ENCODE assay signal across 10 cellular contexts in genomic region chr9:5455181-5455580, GRCh38. TPM values are rescaled to one million over a fixed set of nuclear protein-coding genes. Genes with fewer than 3 reads are reported as not detected.
A peak's percentile ranks its signal among the peaks of the same experiment; 100 is the strongest.
DNase-seq lines count a peak whose midpoint lies in the region; ATAC-seq lines count a peak whose summit lies in the region.
"Had no signal": no experiment of that assay in that cellular context is flagged by ENCODE, and none has a peak within 500 bp of the region (broad histone marks: within the 10 kb centered on the region; RNA-seq: fewer than 3 reads in every experiment).

No MANE protein-coding gene starts in this region.

- no peak overlapping the region for H4K8ac ChIP-seq in mesenchymal stem cell (ENCODE audit: low read length)

- no peaks in the 10 kb centered on the region for H3K9me3 ChIP-seq in mesenchymal stem cell (ENCODE audit: control insufficient read depth, low read length)

- H3K9me3 Mint-ChIP-seq in activated naive CD8-positive, alpha-beta T cell treated with anti-CD3 and anti-CD28 coated beads, Interleukin-2, amount 10 ng/mL, durations not matched to agents 7 days and 5 days, result no peaks in the 10 kb centered on the region
- H3K9me3 Mint-ChIP-seq: brain had no signal

- peak overlapping the region; percentile 17 for H3K4me3 Mint-ChIP-seq in activated naive CD8-positive, alpha-beta T cell treated with anti-CD3 and anti-CD28 coated beads, Interleukin-2, amount 10 ng/mL, durations not matched to agents 7 days and 5 days
- H3K4me3 Mint-ChIP-seq: brain had no signal

- H2BK12ac ChIP-seq in mesenchymal stem cell (ENCODE audit: low read length in 2 of 2), result no peak overlapping the region

- no peak overlapping the region for H3K18ac ChIP-seq in mesenchymal stem cell (ENCODE audit: low read depth in 1 of 2, low read length in 2 of 2)

- 0% methylated on average over 1 of the region's 2 CpGs for WGBS in mesenchymal stem cell

- no peak overlapping the region for H2AK5ac ChIP-seq in mesenchymal stem cell (ENCODE audit: low read length, severe bottlenecking)

- no peak overlapping the region for H3K4ac ChIP-seq in mesenchymal stem cell (ENCODE audit: low read depth in 1 of 2, low read length in 2 of 2)

- peaks cover 2% of the 10 kb centered on the region for H3K79me1 ChIP-seq in mesenchymal stem cell (replicated peaks; ENCODE audit: low read length, poor library complexity, severe bottlenecking)

- no peak overlapping the region for H2BK15ac ChIP-seq in mesenchymal stem cell (ENCODE audit: low read depth, poor library complexity, severe bottlenecking)

- no peak overlapping the region for H2BK120ac ChIP-seq in mesenchymal stem cell (ENCODE audit: low read depth, low read length)

- no peak overlapping the region for H3K4me2 ChIP-seq in mesenchymal stem cell (ENCODE audit: low read length, poor library complexity, severe bottlenecking)

- peak overlapping the region in 1 of 2 experiments; percentile 26 for H3K4me3 ChIP-seq in mesenchymal stem cell (ENCODE audit: insufficient read depth in 1 of 2, low read depth in 1 of 2, low read length in 2 of 2)

- peaks cover 43% of the 10 kb centered on the region for H3K4me1 Mint-ChIP-seq in activated naive CD8-positive, alpha-beta T cell treated with anti-CD3 and anti-CD28 coated beads, Interleukin-2, amount 10 ng/mL, durations not matched to agents 7 days and 5 days

- H2BK5ac ChIP-seq in mesenchymal stem cell (ENCODE audit: low read depth, low read length, poor library complexity, severe bottlenecking), result no peak overlapping the region

- H3K27me3 Mint-ChIP-seq in activated naive CD8-positive, alpha-beta T cell treated with anti-CD3 and anti-CD28 coated beads, Interleukin-2, amount 10 ng/mL, durations not matched to agents 7 days and 5 days, result no peaks in the 10 kb centered on the region

- DNase-seq in EL, result peak; percentile 81
- DNase-seq in activated naive CD8-positive, alpha-beta T cell treated with anti-CD3 and anti-CD28 coated beads, Interleukin-2, amount 10 ng/mL, durations not matched to agents 7 days and 5 days, result no peak
- peak; percentile 76 for DNase-seq in mesenchymal stem cell
- DNase-seq in NCI-H524 (lab: John Stamatoyannopoulos, UW), result no peak
- no peak for DNase-seq in D341Med (ENCODE audit: low spot score)
- no peak for DNase-seq in Ammon's horn (ENCODE audit: low spot score)
- DNase-seq: NCI-H146 had no signal

- peak overlapping the region; percentile 63 for H3K9ac ChIP-seq in mesenchymal stem cell (ENCODE audit: low read length)

- no peaks in the 10 kb centered on the region for H3K36me3 ChIP-seq in mesenchymal stem cell (ENCODE audit: control insufficient read depth in 1 of 2, insufficient read depth in 2 of 2, low read depth in 1 of 2, low read length in 2 of 2)

- H3K27ac Mint-ChIP-seq in activated naive CD8-positive, alpha-beta T cell treated with anti-CD3 and anti-CD28 coated beads, Interleukin-2, amount 10 ng/mL, durations not matched to agents 7 days and 5 days, result no peak overlapping the region
- H3K27ac Mint-ChIP-seq: brain had no signal

- H3K36me3 Mint-ChIP-seq in activated naive CD8-positive, alpha-beta T cell treated with anti-CD3 and anti-CD28 coated beads, Interleukin-2, amount 10 ng/mL, durations not matched to agents 7 days and 5 days, result peaks cover 31% of the 10 kb centered on the region
- H3K36me3 Mint-ChIP-seq: brain had no signal

- ATAC-seq in HG02840 (IDR thresholded peaks at IDR 0.05; ENCODE audit: low FRiP score, unreplicated experiment) (peak; percentile 32), GM21526 (IDR thresholded peaks at IDR 0.05; ENCODE audit: low FRiP score, unreplicated experiment) (no peak)
- ATAC-seq in activated naive CD8-positive, alpha-beta T cell treated with anti-CD3 and anti-CD28 coated beads, Interleukin-2, amount 10 ng/mL, durations not matched to agents 7 days and 5 days (ENCODE audit: low read depth), result no peak

- H3K4me1 ChIP-seq in mesenchymal stem cell (ENCODE audit: control insufficient read depth, insufficient read depth, low read depth, low read length), result peaks cover 2% of the 10 kb centered on the region

- H4K91ac ChIP-seq in mesenchymal stem cell (ENCODE audit: low read length), result no peak overlapping the region

- H3K27ac ChIP-seq in mesenchymal stem cell (ENCODE audit: low read length, poor library complexity, severe bottlenecking), result peak overlapping the region; percentile 54

- POLR2A ChIA-PET in activated naive CD8-positive, alpha-beta T cell treated with anti-CD3 and anti-CD28 coated beads, Interleukin-2, amount 10 ng/mL, durations not matched to agents 7 days and 5 days (lab: Charles Lee), result no interaction called here

- H3K23ac ChIP-seq in mesenchymal stem cell (ENCODE audit: low read length in 2 of 2), result no peak overlapping the region

- H3K27me3 ChIP-seq in mesenchymal stem cell (ENCODE audit: control insufficient read depth in 1 of 2, insufficient read depth in 1 of 2, low read length in 2 of 2), result no peaks in the 10 kb centered on the region

- no peak overlapping the region for H3K14ac ChIP-seq in mesenchymal stem cell (ENCODE audit: low read length in 2 of 2)

- no peak overlapping the region for H2AFZ ChIP-seq in mesenchymal stem cell (ENCODE audit: low read depth, low read length)

RNA-seq across cellular contexts. Expression of gene CD274, which starts 4.8 kb away (rescaled TPM):
- 1 to 10 TPM; 6.8 to 9.8 TPM for total RNA-seq in activated naive CD8-positive, alpha-beta T cell treated with anti-CD3 and anti-CD28 coated beads, Interleukin-2, amount 10 ng/mL, durations not matched to agents 7 days and 5 days
- 3.9 TPM for polyA plus RNA-seq in mesenchymal stem cell (2013, experiment 1 of 2)
- 3.9 TPM for polyA plus RNA-seq in mesenchymal stem cell (2013, experiment 2 of 2)

RNA-seq across cellular contexts. Expression of gene PLGRKT, which starts 17.5 kb away (rescaled TPM):
- 10 to 100 TPM; 25.5 to 27.0 TPM for total RNA-seq in activated naive CD8-positive, alpha-beta T cell treated with anti-CD3 and anti-CD28 coated beads, Interleukin-2, amount 10 ng/mL, durations not matched to agents 7 days and 5 days
- 15.5 TPM for polyA plus RNA-seq in mesenchymal stem cell (2013, experiment 1 of 2)
- polyA plus RNA-seq in mesenchymal stem cell (2013, experiment 2 of 2), result 20.4 TPM

RNA-seq across cellular contexts. Expression of gene PDCD1LG2, which starts 55.1 kb away (rescaled TPM):
- 1 to 10 TPM in 1 of 2 experiments, under 1 TPM in 1; 0.44 to 1.0 TPM for total RNA-seq in activated naive CD8-positive, alpha-beta T cell treated with anti-CD3 and anti-CD28 coated beads, Interleukin-2, amount 10 ng/mL, durations not matched to agents 7 days and 5 days
- 15.2 TPM for polyA plus RNA-seq in mesenchymal stem cell (2013, experiment 1 of 2)
- 15.5 TPM for polyA plus RNA-seq in mesenchymal stem cell (2013, experiment 2 of 2)

Comparison
In these comparisons a context has a peak if more than half of its experiments do, and no peak if none do; other contexts are left out.
1. DNase-seq: peak in EL (single experiment) and mesenchymal stem cell (single experiment); none in activated naive CD8-positive, alpha-beta T cell treated with anti-CD3 and anti-CD28 coated beads, Interleukin-2, amount 10 ng/mL, durations not matched to agents 7 days and 5 days (single experiment), NCI-H524 (0 of 2), D341Med (single experiment) and Ammon's horn (single experiment).